8 cellular contexts compared by ENCODE assay signal in genomic region chr9:117704597-117704996, GRCh38. TPM values are rescaled to one million over a fixed set of nuclear protein-coding genes. Genes with fewer than 3 reads are reported as not detected.
A peak's percentile ranks its signal among the peaks of the same experiment; 100 is the strongest.
DNase-seq lines count a peak whose midpoint lies in the region; ATAC-seq and TF ChIP-seq lines count a peak whose summit lies in the region.

No MANE protein-coding gene starts in this region.

- H3K4me3 Mint-ChIP-seq in activated CD4-positive, alpha-beta T cell treated with anti-CD3 and anti-CD28 coated beads for 36 hours = no peak overlapping the region

- H3K27me3 Mint-ChIP-seq in activated CD4-positive, alpha-beta T cell treated with anti-CD3 and anti-CD28 coated beads for 36 hours = peaks cover 10% of the 10 kb centered on the region

- ATAC-seq in Right ventricle myocardium inferior = peak; percentile 12
- ATAC-seq in activated CD4-positive, alpha-beta T cell treated with anti-CD3 and anti-CD28 coated beads for 36 hours = no peak

- TF ChIP-seq CTCF in cardiac fibroblast (IDR thresholded peaks at IDR 0.05; ENCODE audit: low read depth, low read length) (no peak), uterus (IDR thresholded peaks at IDR 0.05) (no peak)

- no peaks in the 10 kb centered on the region for H3K27me3 ChIP-seq in mucosa of rectum (ENCODE audit: control insufficient read depth in 2 of 2, insufficient read depth in 2 of 2, low read length in 2 of 2)
- H3K27me3 ChIP-seq in uterus = no peaks in the 10 kb centered on the region

- DNase-seq in Right ventricle myocardium inferior (ENCODE audit: missing footprints) = no peak
- no peak for DNase-seq in cardiac septum (ENCODE audit: low spot score)
- peak in 1 of 2 donors; percentile 31 for DNase-seq in cardiac fibroblast (ENCODE audit: low read depth in 2 of 2)
- no peak for DNase-seq in uterus
- DNase-seq in activated CD8-positive, alpha-beta memory T cell treated with anti-CD3 and anti-CD28 coated beads, Interleukin-2, amount 50 U/mL, for 4 hours = no peak
- DNase-seq in activated CD4-positive, alpha-beta T cell treated with anti-CD3 and anti-CD28 coated beads for 36 hours = no peak
- DNase-seq in kidney tubule cell (ENCODE audit: low spot score) = no peak

- H3K4me1 ChIP-seq in mucosa of rectum (ENCODE audit: control insufficient read depth in 2 of 2, insufficient read depth in 2 of 2, low read length in 2 of 2) (peaks cover 5 to 10% of the 10 kb centered on the region in 2 donors), uterus (no peaks in the 10 kb centered on the region)

- H3K9me3 ChIP-seq in mucosa of rectum (ENCODE audit: control insufficient read depth in 2 of 2, low read length in 2 of 2) (no peaks in the 10 kb centered on the region), uterus (no peaks in the 10 kb centered on the region)

- H3K4me3 ChIP-seq in cardiac fibroblast (replicated peaks in 1 of 2; ENCODE audit: low read depth in 2 of 2, low read length in 2 of 2) (peak overlapping the region; percentile 47 to 61), mucosa of rectum (ENCODE audit: low read length in 2 of 2) (peak overlapping the region; percentile 57 to 74), uterus (peak overlapping the region; percentile 30 to 34)

- H3K9me3 Mint-ChIP-seq in activated CD4-positive, alpha-beta T cell treated with anti-CD3 and anti-CD28 coated beads for 36 hours (ENCODE audit: low read depth) = no peaks in the 10 kb centered on the region

- peak overlapping the region; percentile 78 to 83 for H3K27ac ChIP-seq in mucosa of rectum (ENCODE audit: low read depth in 2 of 2, low read length in 2 of 2)
- peak overlapping the region; percentile 68 to 90 for H3K27ac ChIP-seq in uterus

- H3K36me3 ChIP-seq in mucosa of rectum (ENCODE audit: control insufficient read depth in 2 of 2, insufficient read depth in 2 of 2, low read length in 2 of 2) (no peaks in the 10 kb centered on the region), uterus (no peaks in the 10 kb centered on the region)

- peak overlapping the region; percentile 68 to 73 for H3K9ac ChIP-seq in mucosa of rectum (ENCODE audit: low read depth in 1 of 2, low read length in 2 of 2)

- CTCF ChIA-PET in activated CD4-positive, alpha-beta T cell treated with anti-CD3 and anti-CD28 coated beads for 36 hours (lab: Charles Lee) = no interaction called here

- TF ChIP-seq POLR2A in uterus (IDR thresholded peaks at IDR 0.05) = no peak

- no peaks in the 10 kb centered on the region for H3K36me3 Mint-ChIP-seq in activated CD4-positive, alpha-beta T cell treated with anti-CD3 and anti-CD28 coated beads for 36 hours (ENCODE audit: low read depth)

- intact Hi-C loops in Right ventricle myocardium inferior (cut with DNase I) (loop anchor here (1.0 to 5.0 kb wide), 3 partner anchors 18 to 57 kb away; no protein-coding TSS in a partner anchor), cardiac septum (cut with DNase I) (loop anchor here (2.0 kb wide), 1 partner anchor 20 kb away; no protein-coding TSS in a partner anchor), uterus (cut with DNase I; ENCODE audit: low total_unique reads) (no loop called here)
- intact Hi-C loops in activated CD4-positive, alpha-beta T cell treated with anti-CD3 and anti-CD28 coated beads for 36 hours (cut with DNase I, micrococcal nuclease) = no loop called here

- H3K4me1 Mint-ChIP-seq in activated CD4-positive, alpha-beta T cell treated with anti-CD3 and anti-CD28 coated beads for 36 hours = no peaks in the 10 kb centered on the region

- POLR2A ChIA-PET in activated CD4-positive, alpha-beta T cell treated with anti-CD3 and anti-CD28 coated beads for 36 hours (lab: Charles Lee) = no interaction called here

- H3K27ac Mint-ChIP-seq in activated CD4-positive, alpha-beta T cell treated with anti-CD3 and anti-CD28 coated beads for 36 hours = no peak overlapping the region

RNA-seq across cellular contexts. Expression of gene TLR4, which starts 0.4 kb away (rescaled TPM):
- total RNA-seq in Right ventricle myocardium inferior (16.8 TPM), cardiac septum (7.5 TPM), uterus (10 to 100 TPM; 18.6 to 29.5 (median 26.8) TPM)
- not detected for total RNA-seq in activated CD4-positive, alpha-beta T cell treated with anti-CD3 and anti-CD28 coated beads for 36 hours

Comparison
In these comparisons a context has a peak if more than half of its experiments do, and no peak if none do; other contexts are left out.
1. intact Hi-C loops: an anchor here in Right ventricle myocardium inferior (1.0 to 5.0 kb wide) and cardiac septum (2.0 kb wide); none called in uterus and activated CD4-positive, alpha-beta T cell treated with anti-CD3 and anti-CD28 coated beads for 36 hours.